ENCODE assay signal across 20 cellular contexts in the genomic region with DNA sequence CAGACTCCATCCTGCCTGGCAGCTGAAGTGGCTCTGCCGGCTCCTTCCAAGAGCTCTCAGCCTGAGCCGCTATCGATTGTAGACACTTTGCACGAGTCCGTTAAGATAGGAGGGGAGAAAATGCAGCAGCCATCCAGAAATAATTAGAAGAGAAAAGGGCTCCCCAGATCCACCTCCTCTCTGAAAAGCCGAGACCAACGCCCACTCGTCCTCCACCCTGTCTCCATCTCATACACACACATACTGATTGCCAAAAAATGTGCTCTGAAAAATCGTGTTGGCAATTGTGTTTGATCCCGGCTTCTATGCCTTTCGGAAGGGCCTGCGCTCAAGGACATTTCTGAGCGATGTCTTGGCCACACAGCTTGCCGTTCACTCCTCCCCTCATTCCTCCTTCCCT.
A peak's percentile ranks its signal among the peaks of the same experiment; 100 is the strongest.
DNase-seq lines count a peak whose midpoint lies in the region; ATAC-seq, FAIRE-seq and TF ChIP-seq lines count a peak whose summit lies in the region.
"Had no signal": no experiment of that assay in that cellular context is flagged by ENCODE, and none has a peak within 500 bp of the region (broad histone marks: within the 10 kb centered on the region; RNA-seq: fewer than 3 reads in every experiment).

No MANE protein-coding gene starts in this region.

- H3K4me1 ChIP-seq in Loucy (ENCODE audit: insufficient read depth, low read length, poor library complexity, severe bottlenecking) (peaks cover 57% of the 10 kb centered on the region), testis (peaks cover 20% of the 10 kb centered on the region)
- H3K4me1 ChIP-seq: HAP-1 had no signal

- POLR2A ChIA-PET in CD4-positive, alpha-beta T cell (lab: Charles Lee): no interaction called here
- POLR2A ChIA-PET in naive thymus-derived CD8-positive, alpha-beta T cell (lab: Charles Lee): interaction anchor here (0.7 kb wide), 1 partner anchor 110 kb away, joined by 3 read pairs; no protein-coding TSS in a partner anchor

- TF ChIP-seq CTCF in CD4-positive, alpha-beta T cell (IDR thresholded peaks at IDR 0.05): no peak
- TF ChIP-seq CTCF in Loucy (conservative IDR thresholded peaks at IDR 0.05; ENCODE audit: low read length) (no peak), testis (IDR thresholded peaks at IDR 0.05) (no peak)

- intact Hi-C loops in CD4-positive, alpha-beta T cell (cut with DNase I, micrococcal nuclease): no loop called here
- intact Hi-C loops in testis (cut with DNase I; ENCODE audit: low total_unique reads): no loop called here

- WGBS in testis, 2 donors: 32 to 33% methylated on average over 11 to 14 of the region's 14 CpGs

- H3K9me3 ChIP-seq in CD4-positive, alpha-beta T cell (ENCODE audit: control insufficient read depth, low read length): no peaks in the 10 kb centered on the region
- H3K9me3 ChIP-seq in Loucy (ENCODE audit: insufficient read depth, low read depth, low read length) (no peaks in the 10 kb centered on the region), testis (no peaks in the 10 kb centered on the region)
- H3K9me3 ChIP-seq: HAP-1 had no signal

- no peaks in the 10 kb centered on the region for H3K9me3 Mint-ChIP-seq in CD4-positive, alpha-beta T cell
- H3K9me3 Mint-ChIP-seq in naive thymus-derived CD8-positive, alpha-beta T cell: no peaks in the 10 kb centered on the region
- H3K9me3 Mint-ChIP-seq in stimulated activated naive CD8-positive, alpha-beta T cell treated with anti-CD3 and anti-CD28 coated beads, Interleukin-15, amount 100 ng/mL, for 72 hours: no peaks in the 10 kb centered on the region
- H3K9me3 Mint-ChIP-seq: GM23338, T-cell had no signal

- H3K4me3 ChIP-seq in Loucy (ENCODE audit: low read length, poor library complexity, severe bottlenecking) (no peak overlapping the region), testis (no peak overlapping the region)
- H3K4me3 ChIP-seq: GM23338, HAP-1 had no signal

- H3K27ac Mint-ChIP-seq in CD4-positive, alpha-beta T cell: peak overlapping the region; percentile 25
- H3K27ac Mint-ChIP-seq in naive thymus-derived CD8-positive, alpha-beta T cell: peak overlapping the region in 6 of 10 donors; percentile 22 to 92 (median 51)
- H3K27ac Mint-ChIP-seq in stimulated activated naive CD8-positive, alpha-beta T cell treated with anti-CD3 and anti-CD28 coated beads, Interleukin-15, amount 100 ng/mL, for 72 hours: no peak overlapping the region
- H3K27ac Mint-ChIP-seq: GM23338, T-cell had no signal

- FAIRE-seq in GM12892 (lab: Jason Lieb, UNC): no peak
- FAIRE-seq: D721Med, G401.6 had no signal

- H3K79me2 ChIP-seq in Loucy (ENCODE audit: insufficient read depth, low read length): no peaks in the 10 kb centered on the region

- H3K27me3 Mint-ChIP-seq in CD4-positive, alpha-beta T cell: no peaks in the 10 kb centered on the region
- H3K27me3 Mint-ChIP-seq in naive thymus-derived CD8-positive, alpha-beta T cell: no peaks in the 10 kb centered on the region
- no peaks in the 10 kb centered on the region for H3K27me3 Mint-ChIP-seq in stimulated activated naive CD8-positive, alpha-beta T cell treated with anti-CD3 and anti-CD28 coated beads, Interleukin-15, amount 100 ng/mL, for 72 hours
- H3K27me3 Mint-ChIP-seq: T-cell had no signal

- H3F3A ChIP-seq in Loucy (ENCODE audit: low read depth): no peaks in the 10 kb centered on the region

- H3K9ac ChIP-seq in Loucy (ENCODE audit: low read depth, low read length, poor library complexity, severe bottlenecking): peak overlapping the region; percentile 69

- DNase-seq in CD4-positive, alpha-beta T cell: no peak
- peak in 1 of 10 donors; percentile 30 for DNase-seq in naive thymus-derived CD8-positive, alpha-beta T cell
- DNase-seq in testis: peak; percentile 33
- DNase-seq in GM12892 (ENCODE audit: insufficient read length): no peak
- DNase-seq in stimulated activated naive CD8-positive, alpha-beta T cell treated with anti-CD3 and anti-CD28 coated beads, Interleukin-15, amount 100 ng/mL, for 72 hours: no peak
- DNase-seq: NCI-H1092 treated with DMSO at 0.1 percent for 48 hours, NCI-H1436, NCI-H187, NCI-H446 treated with DMSO at 0.1 percent for 48 hours, NCI-H526, SHP77, T-cell had no signal

- no peaks in the 10 kb centered on the region for H3K36me3 Mint-ChIP-seq in CD4-positive, alpha-beta T cell (ENCODE audit: low read depth)
- no peaks in the 10 kb centered on the region for H3K36me3 Mint-ChIP-seq in naive thymus-derived CD8-positive, alpha-beta T cell
- H3K36me3 Mint-ChIP-seq: T-cell had no signal

- no peaks in the 10 kb centered on the region for H3K27me3 ChIP-seq in CD4-positive, alpha-beta T cell (ENCODE audit: control insufficient read depth, insufficient read depth, low read length)
- no peaks in the 10 kb centered on the region for H3K27me3 ChIP-seq in Loucy (ENCODE audit: insufficient read depth, low read length, poor library complexity, severe bottlenecking)
- H3K27me3 ChIP-seq in testis: no peaks in the 10 kb centered on the region

- no peaks in the 10 kb centered on the region for H3K9me2 ChIP-seq in Loucy (replicated peaks; ENCODE audit: low read depth, low read length)

- no peak overlapping the region for H2AFZ ChIP-seq in Loucy (ENCODE audit: low read length)
- H2AFZ ChIP-seq: GM23338 had no signal

- no peak for ATAC-seq in CD4-positive, alpha-beta T cell (ENCODE audit: poor library complexity)
- no peak for ATAC-seq in naive thymus-derived CD8-positive, alpha-beta T cell
- no peak for ATAC-seq in GM21529 (IDR thresholded peaks at IDR 0.05; ENCODE audit: unreplicated experiment)
- no peak for ATAC-seq in stimulated activated naive CD8-positive, alpha-beta T cell treated with anti-CD3 and anti-CD28 coated beads, Interleukin-15, amount 100 ng/mL, for 72 hours
- ATAC-seq: GM23338, Panc1, T-cell had no signal

- no peaks in the 10 kb centered on the region for H4K20me1 ChIP-seq in Loucy (ENCODE audit: insufficient read depth, low read length, poor library complexity, severe bottlenecking)

- H3K27ac ChIP-seq in CD4-positive, alpha-beta T cell (ENCODE audit: low read depth, low read length): no peak overlapping the region
- no peak overlapping the region for H3K27ac ChIP-seq in testis
- H3K27ac ChIP-seq: RWPE1 had no signal

- CTCF ChIA-PET in CD4-positive, alpha-beta T cell (lab: Charles Lee): no interaction called here

- peaks cover 26% of the 10 kb centered on the region for H3K4me1 Mint-ChIP-seq in CD4-positive, alpha-beta T cell (ENCODE audit: low read depth)
- H3K4me1 Mint-ChIP-seq in naive thymus-derived CD8-positive, alpha-beta T cell: peaks cover 3 to 27% (median 13%) of the 10 kb centered on the region in 4 donors
- H3K4me1 Mint-ChIP-seq in stimulated activated naive CD8-positive, alpha-beta T cell treated with anti-CD3 and anti-CD28 coated beads, Interleukin-15, amount 100 ng/mL, for 72 hours: peaks cover 27% of the 10 kb centered on the region

- H3K36me3 ChIP-seq in Loucy (ENCODE audit: insufficient read depth, low read length) (no peaks in the 10 kb centered on the region), testis (ENCODE audit: low read depth, missing control alignments) (no peaks in the 10 kb centered on the region)
- H3K36me3 ChIP-seq: HAP-1 had no signal

- peak overlapping the region; percentile 55 for H3K4me2 ChIP-seq in Loucy (ENCODE audit: low read depth, low read length, poor library complexity, severe bottlenecking)
- H3K4me2 ChIP-seq: GM23338 had no signal

- no peak overlapping the region for H3K4me3 Mint-ChIP-seq in CD4-positive, alpha-beta T cell
- H3K4me3 Mint-ChIP-seq in naive thymus-derived CD8-positive, alpha-beta T cell: no peak overlapping the region
- H3K4me3 Mint-ChIP-seq in stimulated activated naive CD8-positive, alpha-beta T cell treated with anti-CD3 and anti-CD28 coated beads, Interleukin-15, amount 100 ng/mL, for 72 hours: no peak overlapping the region
- H3K4me3 Mint-ChIP-seq: GM23338, T-cell had no signal

- TF ChIP-seq POLR2A in testis (IDR thresholded peaks at IDR 0.05): no peak
- no peak for TF ChIP-seq POLR2A in GM12892 (IDR thresholded peaks at IDR 0.05; ENCODE audit: low read depth, low read length)

Comparison
In these comparisons a context has a peak if more than half of its experiments do, and no peak if none do; other contexts are left out.
1. H3K27ac Mint-ChIP-seq: peak in CD4-positive, alpha-beta T cell (single experiment) and naive thymus-derived CD8-positive, alpha-beta T cell (6 of 10); none in stimulated activated naive CD8-positive, alpha-beta T cell treated with anti-CD3 and anti-CD28 coated beads, Interleukin-15, amount 100 ng/mL, for 72 hours (0 of 2).